Comparison of ENCODE assay signal across 26 cellular contexts in genomic region chr20:57988422-57988821, GRCh38.
"Had no signal": no experiment of that assay in that cellular context is flagged by ENCODE, and none has a peak within 500 bp of the region (broad histone marks: within the 10 kb centered on the region; RNA-seq: fewer than 3 reads in every experiment).

No MANE protein-coding gene starts in this region.

- H2AFZ ChIP-seq: neural progenitor cell, parathyroid adenoma had no signal

- H3K27ac Mint-ChIP-seq: naive thymus-derived CD4-positive, alpha-beta T cell; natural killer cell; neural progenitor cell; progenitor cell of endocrine pancreas; stimulated activated effector memory CD8-positive, alpha-beta T cell treated with anti-CD3 and anti-CD28 coated beads, Interleukin-12 subunit alpha, Interleukin-12 subunit beta, amount 100 ng/mL, for 72 hours; stimulated activated naive B cell treated with anti-CD40 and anti-IgM and Interleukin-4, amounts not matched to agents 10 μg/mL and 1 μg/mL and 100 μg/mL, for 72 hours; stimulated activated naive CD8-positive, alpha-beta T cell treated with anti-CD3 and anti-CD28 coated beads, Interleukin-15, Interleukin-2, amounts not matched to agents 100 ng/mL and 50 ng/mL, for 24 hours had no signal

- ATAC-seq: naive thymus-derived CD4-positive, alpha-beta T cell; natural killer cell; psoas muscle; right cardiac atrium; sciatic nerve; stimulated activated effector memory CD8-positive, alpha-beta T cell treated with anti-CD3 and anti-CD28 coated beads, Interleukin-12 subunit alpha, Interleukin-12 subunit beta, amount 100 ng/mL, for 72 hours; stimulated activated naive B cell treated with anti-CD40 and anti-IgM and Interleukin-4, amounts not matched to agents 10 μg/mL and 1 μg/mL and 100 μg/mL, for 72 hours had no signal

- H3K27ac ChIP-seq: neural progenitor cell, ovary, parathyroid adenoma, psoas muscle, skin epidermis, stomach, thoracic aorta, thyroid gland, tibial nerve, upper lobe of left lung, uterus had no signal

- H3K4me1 ChIP-seq: neural progenitor cell, parathyroid adenoma, psoas muscle, thyroid gland, upper lobe of left lung, uterus had no signal

- H3K4me2 ChIP-seq: neural progenitor cell had no signal

- H3K9me3 Mint-ChIP-seq: natural killer cell; nephron; neural progenitor cell; stimulated activated effector memory CD8-positive, alpha-beta T cell treated with anti-CD3 and anti-CD28 coated beads, Interleukin-12 subunit alpha, Interleukin-12 subunit beta, amount 100 ng/mL, for 72 hours; stimulated activated naive B cell treated with anti-CD40 and anti-IgM and Interleukin-4, amounts not matched to agents 10 μg/mL and 1 μg/mL and 100 μg/mL, for 72 hours; stimulated activated naive CD8-positive, alpha-beta T cell treated with anti-CD3 and anti-CD28 coated beads, Interleukin-15, Interleukin-2, amounts not matched to agents 100 ng/mL and 50 ng/mL, for 24 hours had no signal

- H3K27me3 ChIP-seq: neural progenitor cell, ovary, thyroid gland, tibial nerve, upper lobe of left lung, uterus had no signal

- H3K4me3 ChIP-seq: neural progenitor cell, ovary, psoas muscle, skin epidermis, stomach, thoracic aorta, thyroid gland, tibial nerve, upper lobe of left lung, uterus had no signal

- DNase-seq: naive thymus-derived CD4-positive, alpha-beta T cell; natural killer cell; occipital lobe; ovary; psoas muscle; right cardiac atrium; stimulated activated CD4-positive, alpha-beta T cell treated with anti-CD3 and anti-CD28 coated beads, Interleukin-15, amount 100 ng/mL, for 24 hours; stimulated activated CD4-positive, alpha-beta T cell treated with anti-CD3 and anti-CD28 coated beads, Interleukin-2, amount 100 ng/mL, for 24 hours; stimulated activated CD4-positive, alpha-beta T cell treated with anti-CD3 and anti-CD28 coated beads, Interleukin-2, amount 100 ng/mL, for 48 hours; stimulated activated CD4-positive, alpha-beta T cell treated with anti-CD3 and anti-CD28 coated beads, Interleukin-4, amount 100 ng/mL, for 24 hours; stimulated activated naive B cell treated with anti-CD40 and anti-IgM and Interleukin-4, amounts not matched to agents 10 μg/mL and 1 μg/mL and 100 μg/mL, for 72 hours; stimulated activated naive CD4-positive, alpha-beta T cell treated with Interleukin-2 at 50 U/mL for 16 hours; stomach; thyroid gland; upper lobe of left lung; uterus had no signal

- H3K4me1 Mint-ChIP-seq: naive thymus-derived CD4-positive, alpha-beta T cell; natural killer cell; stimulated activated effector memory CD8-positive, alpha-beta T cell treated with anti-CD3 and anti-CD28 coated beads, Interleukin-12 subunit alpha, Interleukin-12 subunit beta, amount 100 ng/mL, for 72 hours; stimulated activated naive B cell treated with anti-CD40 and anti-IgM and Interleukin-4, amounts not matched to agents 10 μg/mL and 1 μg/mL and 100 μg/mL, for 72 hours had no signal

- H3K79me2 ChIP-seq: parathyroid adenoma had no signal

- H3K9me3 ChIP-seq: ovary, psoas muscle, stomach, thoracic aorta, thyroid gland, tibial nerve, upper lobe of left lung, uterus had no signal

- H3K36me3 ChIP-seq: neural progenitor cell, ovary, stomach, thoracic aorta, thyroid gland, tibial nerve, upper lobe of left lung, uterus had no signal

- H3K36me3 Mint-ChIP-seq: naive thymus-derived CD4-positive, alpha-beta T cell; natural killer cell; neural progenitor cell; stimulated activated effector memory CD8-positive, alpha-beta T cell treated with anti-CD3 and anti-CD28 coated beads, Interleukin-12 subunit alpha, Interleukin-12 subunit beta, amount 100 ng/mL, for 72 hours; stimulated activated naive B cell treated with anti-CD40 and anti-IgM and Interleukin-4, amounts not matched to agents 10 μg/mL and 1 μg/mL and 100 μg/mL, for 72 hours had no signal

- H3K9ac ChIP-seq: neural progenitor cell, parathyroid adenoma had no signal

- H3K4me3 Mint-ChIP-seq: naive thymus-derived CD4-positive, alpha-beta T cell; natural killer cell; nephron; neural progenitor cell; stimulated activated effector memory CD8-positive, alpha-beta T cell treated with anti-CD3 and anti-CD28 coated beads, Interleukin-12 subunit alpha, Interleukin-12 subunit beta, amount 100 ng/mL, for 72 hours; stimulated activated naive B cell treated with anti-CD40 and anti-IgM and Interleukin-4, amounts not matched to agents 10 μg/mL and 1 μg/mL and 100 μg/mL, for 72 hours; stimulated activated naive CD8-positive, alpha-beta T cell treated with anti-CD3 and anti-CD28 coated beads, Interleukin-15, Interleukin-2, amounts not matched to agents 100 ng/mL and 50 ng/mL, for 24 hours had no signal
